8 cellular contexts compared by ENCODE assay signal in the genomic region with DNA sequence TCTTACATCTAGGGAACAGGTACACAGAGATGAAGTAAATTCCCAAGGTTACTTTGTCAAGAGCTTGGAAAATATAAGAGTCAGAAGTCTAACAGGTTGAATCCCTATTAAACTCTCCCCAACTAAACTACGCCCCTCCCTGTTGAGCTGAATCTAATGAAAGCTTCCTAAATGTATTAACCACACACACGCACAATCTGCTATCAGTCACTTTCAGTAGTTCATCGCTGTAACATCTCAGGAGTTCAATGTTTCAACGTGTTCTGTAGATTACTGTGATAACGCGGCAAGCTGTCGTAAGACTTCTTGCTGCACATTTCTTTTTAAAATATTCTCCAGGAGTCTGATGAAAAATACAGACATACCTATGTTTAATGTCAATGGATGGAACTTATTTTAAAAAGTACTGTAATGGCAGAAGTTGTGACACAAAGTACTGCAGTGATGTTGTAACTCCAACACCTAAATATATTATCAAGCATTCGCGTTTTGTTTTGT. TPM values are rescaled to one million over a fixed set of nuclear protein-coding genes. Genes with fewer than 3 reads are reported as not detected.
DNase-seq lines count a peak whose midpoint lies in the region; ATAC-seq and TF ChIP-seq lines count a peak whose summit lies in the region.

No MANE protein-coding gene starts in this region.

- no peaks in the 10 kb centered on the region for H3K9me3 Mint-ChIP-seq in activated naive CD4-positive, alpha-beta T cell treated with anti-CD3 and anti-CD28 coated beads, Interleukin-2, amount 50 U/mL, for 24 hours

- ATAC-seq in RWPE2 (ENCODE audit: low read depth), result no peak
- ATAC-seq in GM18861 (IDR thresholded peaks at IDR 0.05; ENCODE audit: unreplicated experiment), result no peak

- H3K27me3 ChIP-seq in RWPE2 (ENCODE audit: insufficient read depth, poor library complexity, severe bottlenecking) (no peaks in the 10 kb centered on the region), esophagus (ENCODE audit: control insufficient read depth in 1 of 2, insufficient read depth in 2 of 2, low read length in 2 of 2) (no peaks in the 10 kb centered on the region)

- no peak for TF ChIP-seq CTCF in RWPE2 (IDR thresholded peaks at IDR 0.05; ENCODE audit: poor library complexity, severe bottlenecking)

- peaks cover 41% of the 10 kb centered on the region for H3K36me3 ChIP-seq in RWPE2 (ENCODE audit: low read depth)
- peaks cover 0 to 6% of the 10 kb centered on the region in 2 donors for H3K36me3 ChIP-seq in esophagus (ENCODE audit: control insufficient read depth in 2 of 2, insufficient read depth in 2 of 2, low read length in 1 of 2)

- H3K27ac Mint-ChIP-seq in activated naive CD4-positive, alpha-beta T cell treated with anti-CD3 and anti-CD28 coated beads, Interleukin-2, amount 50 U/mL, for 24 hours, result peak overlapping the region; percentile 98

- H3K4me3 ChIP-seq in RWPE2 (ENCODE audit: severe bottlenecking) (peak overlapping the region; percentile 97), esophagus (ENCODE audit: low read depth in 1 of 2, low read length in 2 of 2) (peak overlapping the region; percentile 33 to 98)

- H3K4me1 ChIP-seq in RWPE2 (ENCODE audit: insufficient read depth, poor library complexity, severe bottlenecking) (peaks cover 10% of the 10 kb centered on the region), esophagus (ENCODE audit: control insufficient read depth in 2 of 2, insufficient read depth in 2 of 2, low read length in 1 of 2) (no peaks in the 10 kb centered on the region)

- H3K4me3 Mint-ChIP-seq in activated naive CD4-positive, alpha-beta T cell treated with anti-CD3 and anti-CD28 coated beads, Interleukin-2, amount 50 U/mL, for 24 hours, result peak overlapping the region; percentile 99

- H3K4me1 Mint-ChIP-seq in activated naive CD4-positive, alpha-beta T cell treated with anti-CD3 and anti-CD28 coated beads, Interleukin-2, amount 50 U/mL, for 24 hours, result peaks cover 32% of the 10 kb centered on the region

- no peaks in the 10 kb centered on the region for H3K9me3 ChIP-seq in RWPE2 (ENCODE audit: severe bottlenecking)
- no peaks in the 10 kb centered on the region for H3K9me3 ChIP-seq in esophagus (ENCODE audit: control insufficient read depth in 2 of 2, insufficient read depth in 1 of 2, low read depth in 1 of 2, low read length in 1 of 2)

- H3K27me3 Mint-ChIP-seq in activated naive CD4-positive, alpha-beta T cell treated with anti-CD3 and anti-CD28 coated beads, Interleukin-2, amount 50 U/mL, for 24 hours, result no peaks in the 10 kb centered on the region

- 26 to 28% methylated on average over 9 of the region's 9 CpGs for WGBS in esophagus, 2 donors

- DNase-seq in activated naive CD4-positive, alpha-beta T cell treated with anti-CD3 and anti-CD28 coated beads, Interleukin-2, amount 50 U/mL, for 16 hours, result no peak
- DNase-seq in RWPE2 (ENCODE audit: low spot score) (no peak), renal cortical epithelial cell (ENCODE audit: low read depth) (peak; percentile 13), MV-4-11 (lab: John Stamatoyannopoulos, UW) (no peak), kidney glomerular epithelial cell (lab: John Stamatoyannopoulos, UW) (no peak)

- peaks cover 13% of the 10 kb centered on the region for H3K36me3 Mint-ChIP-seq in activated naive CD4-positive, alpha-beta T cell treated with anti-CD3 and anti-CD28 coated beads, Interleukin-2, amount 50 U/mL, for 24 hours

- H3K27ac ChIP-seq in RWPE2 (ENCODE audit: poor library complexity, severe bottlenecking) (peak overlapping the region; percentile 67), esophagus (ENCODE audit: low read depth in 2 of 2, low read length in 1 of 2) (peak overlapping the region; percentile 79 to 83)

RNA-seq across cellular contexts. Expression of gene SLC25A3, which starts 0.6 kb away (rescaled TPM):
- 100 to 1,000 TPM; 283 to 448 TPM for polyA plus RNA-seq in esophagus
- 746 and 790 TPM in 2 replicates for total RNA-seq in renal cortical epithelial cell

RNA-seq across cellular contexts. Expression of gene IKBIP, which starts 51.7 kb away (rescaled TPM):
- polyA plus RNA-seq in esophagus, result 1 to 10 TPM; 4.7 to 5.4 TPM
- total RNA-seq in renal cortical epithelial cell, result 71.4 and 95.3 TPM in 2 replicates

RNA-seq across cellular contexts. Expression of gene APAF1, which starts 52.2 kb away (rescaled TPM):
- 1 to 10 TPM; 2.3 to 3.5 TPM for polyA plus RNA-seq in esophagus
- total RNA-seq in renal cortical epithelial cell, result 30.7 and 34.8 TPM in 2 replicates
